In the genomic region with DNA sequence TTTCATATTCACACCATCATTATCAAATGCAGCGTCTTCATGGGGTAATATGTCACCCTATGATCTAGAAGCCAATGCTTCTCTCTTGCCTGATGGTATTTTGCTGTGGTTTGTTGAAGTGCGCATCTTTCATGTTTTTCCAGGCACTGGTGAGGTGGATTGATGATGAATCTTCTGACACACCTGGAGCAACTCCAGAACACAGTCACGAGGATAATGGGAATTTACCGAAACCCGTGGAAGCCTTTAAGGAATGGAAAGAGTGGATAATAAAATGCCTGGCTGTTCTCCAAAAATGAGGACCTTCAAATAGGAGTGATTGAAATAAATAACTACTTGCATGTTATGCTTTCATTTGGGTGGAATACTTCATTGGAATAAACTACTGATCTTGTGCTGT, we compare ENCODE assay signal across 8 cellular contexts. TPM values are rescaled to one million over a fixed set of nuclear protein-coding genes. Genes with fewer than 3 reads are reported as not detected.
DNase-seq lines count a peak whose midpoint lies in the region; ATAC-seq and TF ChIP-seq lines count a peak whose summit lies in the region.
"Not testable (repeated sequence)": the region's sequence is repeated elsewhere in the genome, so short reads cannot be mapped to it uniquely, and the experiment has no call there.

No MANE protein-coding gene starts in this region.

- not testable (repeated sequence) for H3K36me3 ChIP-seq in CD4-positive, CD25-positive, alpha-beta regulatory T cell (ENCODE audit: control insufficient read depth, insufficient read depth, low read length); effector memory CD4-positive, alpha-beta T cell (ENCODE audit: control insufficient read depth, insufficient read depth, low read length)
- H3K36me3 ChIP-seq in KOPT-K1 (ENCODE audit: insufficient read depth, low read length), result peaks cover 29% of the 10 kb centered on the region

- H3K4me3 ChIP-seq in CD4-positive, CD25-positive, alpha-beta regulatory T cell (ENCODE audit: low read depth, low read length), result peak overlapping the region; percentile 61
- H3K4me3 ChIP-seq in effector memory CD4-positive, alpha-beta T cell (ENCODE audit: insufficient read depth, low read depth, low read length, poor library complexity, severe bottlenecking), result not testable (repeated sequence)

- H3K27me3 Mint-ChIP-seq in CD4-positive, CD25-positive, alpha-beta regulatory T cell; T-helper 1 cell treated with Interleukin-12 subunit alpha and Interleukin-12 subunit beta and Interleukin-4 antibody, amounts not matched to agents 30 μg/mL and 1 μg/mL, for 36 hours (ENCODE audit: low read depth); activated CD8-positive, alpha-beta T cell treated with anti-CD3 and anti-CD28 coated beads for 36 hours; activated naive CD4-positive, alpha-beta T cell treated with anti-CD3 and anti-CD28 coated beads, Interleukin-2, amount 10 ng/mL, durations not matched to agents 7 days and 5 days; naive thymus-derived CD8-positive, alpha-beta T cell; stimulated activated naive CD8-positive, alpha-beta T cell treated with anti-CD3 and anti-CD28 coated beads, Interleukin-15, amount 100 ng/mL, for 72 hours: not testable (repeated sequence)

- intact Hi-C loops in activated CD8-positive, alpha-beta T cell treated with anti-CD3 and anti-CD28 coated beads for 36 hours (cut with micrococcal nuclease), result not testable (repeated sequence)

- peak overlapping the region; percentile 22 to 69 (median 51) for H3K4me3 Mint-ChIP-seq in CD4-positive, CD25-positive, alpha-beta regulatory T cell
- H3K4me3 Mint-ChIP-seq in T-helper 1 cell treated with Interleukin-12 subunit alpha and Interleukin-12 subunit beta and Interleukin-4 antibody, amounts not matched to agents 30 μg/mL and 1 μg/mL, for 36 hours; activated CD8-positive, alpha-beta T cell treated with anti-CD3 and anti-CD28 coated beads for 36 hours; activated naive CD4-positive, alpha-beta T cell treated with anti-CD3 and anti-CD28 coated beads, Interleukin-2, amount 10 ng/mL, durations not matched to agents 7 days and 5 days: not testable (repeated sequence)
- peak overlapping the region in 7 of 10 donors; percentile 4 to 45 (median 21) for H3K4me3 Mint-ChIP-seq in naive thymus-derived CD8-positive, alpha-beta T cell
- H3K4me3 Mint-ChIP-seq in stimulated activated naive CD8-positive, alpha-beta T cell treated with anti-CD3 and anti-CD28 coated beads, Interleukin-15, amount 100 ng/mL, for 72 hours, result peak overlapping the region; percentile 32

- peaks cover 80% of the 10 kb centered on the region for H3K4me1 ChIP-seq in CD4-positive, CD25-positive, alpha-beta regulatory T cell (ENCODE audit: control insufficient read depth, insufficient read depth, low read length, poor library complexity, severe bottlenecking)
- H3K4me1 ChIP-seq in effector memory CD4-positive, alpha-beta T cell (ENCODE audit: control insufficient read depth, insufficient read depth, low read length, poor library complexity, severe bottlenecking), result peaks cover 68% of the 10 kb centered on the region

- peak overlapping the region; percentile 87 to 93 (median 91) for H3K27ac Mint-ChIP-seq in CD4-positive, CD25-positive, alpha-beta regulatory T cell
- peak overlapping the region; percentile 75 for H3K27ac Mint-ChIP-seq in T-helper 1 cell treated with Interleukin-12 subunit alpha and Interleukin-12 subunit beta and Interleukin-4 antibody, amounts not matched to agents 30 μg/mL and 1 μg/mL, for 36 hours
- peak overlapping the region; percentile 95 for H3K27ac Mint-ChIP-seq in activated CD8-positive, alpha-beta T cell treated with anti-CD3 and anti-CD28 coated beads for 36 hours
- H3K27ac Mint-ChIP-seq in activated naive CD4-positive, alpha-beta T cell treated with anti-CD3 and anti-CD28 coated beads, Interleukin-2, amount 10 ng/mL, durations not matched to agents 7 days and 5 days, result peak overlapping the region; percentile 82
- H3K27ac Mint-ChIP-seq in naive thymus-derived CD8-positive, alpha-beta T cell, result peak overlapping the region; percentile 27 to 96 (median 88)
- peak overlapping the region; percentile 34 to 99 for H3K27ac Mint-ChIP-seq in stimulated activated naive CD8-positive, alpha-beta T cell treated with anti-CD3 and anti-CD28 coated beads, Interleukin-15, amount 100 ng/mL, for 72 hours

- not testable (repeated sequence) for ATAC-seq in CD4-positive, CD25-positive, alpha-beta regulatory T cell (ENCODE audit: low read depth in 2 of 2); activated CD8-positive, alpha-beta T cell treated with anti-CD3 and anti-CD28 coated beads for 36 hours; naive thymus-derived CD8-positive, alpha-beta T cell; stimulated activated naive CD8-positive, alpha-beta T cell treated with anti-CD3 and anti-CD28 coated beads, Interleukin-15, amount 100 ng/mL, for 72 hours

- DNase-seq in CD4-positive, CD25-positive, alpha-beta regulatory T cell; activated CD8-positive, alpha-beta T cell treated with anti-CD3 and anti-CD28 coated beads for 36 hours; activated naive CD4-positive, alpha-beta T cell treated with anti-CD3 and anti-CD28 coated beads, Interleukin-2, amount 10 ng/mL, durations not matched to agents 7 days and 5 days; effector memory CD4-positive, alpha-beta T cell; stimulated activated naive CD8-positive, alpha-beta T cell treated with anti-CD3 and anti-CD28 coated beads, Interleukin-15, amount 100 ng/mL, for 72 hours: not testable (repeated sequence)
- peak in 1 of 10 donors; percentile 29 for DNase-seq in naive thymus-derived CD8-positive, alpha-beta T cell

- TF ChIP-seq CTCF in activated CD8-positive, alpha-beta T cell treated with anti-CD3 and anti-CD28 coated beads for 36 hours (IDR thresholded peaks at IDR 0.05), result not testable (repeated sequence)

- H3K4me1 Mint-ChIP-seq in CD4-positive, CD25-positive, alpha-beta regulatory T cell, result peaks cover 32 to 86% (median 68%) of the 10 kb centered on the region in 4 donors
- H3K4me1 Mint-ChIP-seq in T-helper 1 cell treated with Interleukin-12 subunit alpha and Interleukin-12 subunit beta and Interleukin-4 antibody, amounts not matched to agents 30 μg/mL and 1 μg/mL, for 36 hours (ENCODE audit: low read depth), result peaks cover 75% of the 10 kb centered on the region
- H3K4me1 Mint-ChIP-seq in activated CD8-positive, alpha-beta T cell treated with anti-CD3 and anti-CD28 coated beads for 36 hours (ENCODE audit: low read depth), result peaks cover 89% of the 10 kb centered on the region
- peaks cover 91% of the 10 kb centered on the region for H3K4me1 Mint-ChIP-seq in activated naive CD4-positive, alpha-beta T cell treated with anti-CD3 and anti-CD28 coated beads, Interleukin-2, amount 10 ng/mL, durations not matched to agents 7 days and 5 days
- H3K4me1 Mint-ChIP-seq in naive thymus-derived CD8-positive, alpha-beta T cell, result peaks cover 31 to 95% (median 74%) of the 10 kb centered on the region in 4 donors
- H3K4me1 Mint-ChIP-seq in stimulated activated naive CD8-positive, alpha-beta T cell treated with anti-CD3 and anti-CD28 coated beads, Interleukin-15, amount 100 ng/mL, for 72 hours, result peaks cover 85% of the 10 kb centered on the region

- H3K9me3 ChIP-seq in CD4-positive, CD25-positive, alpha-beta regulatory T cell (ENCODE audit: control insufficient read depth in 2 of 2, low read length in 2 of 2); KOPT-K1 (ENCODE audit: insufficient read depth, low read length, poor library complexity, severe bottlenecking); effector memory CD4-positive, alpha-beta T cell (ENCODE audit: control insufficient read depth, low read length): not testable (repeated sequence)

- POLR2A ChIA-PET in activated CD8-positive, alpha-beta T cell treated with anti-CD3 and anti-CD28 coated beads for 36 hours (lab: Charles Lee), result interaction anchor here (1.0 to 3.3 kb wide), 2 partner anchors 8 to 32 kb away, joined by 3 to 31 read pairs; partner anchors contain the start of gene AMZ2
- POLR2A ChIA-PET in naive thymus-derived CD8-positive, alpha-beta T cell (lab: Charles Lee), result interaction anchor here (3.2 kb wide), 2 partner anchors 8 to 35 kb away, joined by 26 to 42 read pairs; partner anchors contain the start of genes AMZ2, ARSG and SLC16A6

- CTCF ChIA-PET in activated CD8-positive, alpha-beta T cell treated with anti-CD3 and anti-CD28 coated beads for 36 hours (lab: Charles Lee), result interaction anchor here (1.1 to 1.3 kb wide), 2 partner anchors 8 to 180 kb away, joined by 6 to 8 read pairs; partner anchors contain the start of gene AMZ2
- CTCF ChIA-PET in activated naive CD4-positive, alpha-beta T cell treated with anti-CD3 and anti-CD28 coated beads, Interleukin-2, amount 10 ng/mL, durations not matched to agents 7 days and 5 days (lab: Charles Lee), result not testable (repeated sequence)

- peak overlapping the region; percentile 96 for H3K27ac ChIP-seq in CD4-positive, CD25-positive, alpha-beta regulatory T cell (ENCODE audit: insufficient read depth, low read length, poor library complexity, severe bottlenecking)
- H3K27ac ChIP-seq in KOPT-K1 (ENCODE audit: low read depth, low read length, poor library complexity, severe bottlenecking), result peak overlapping the region; percentile 74
- peak overlapping the region; percentile 91 for H3K27ac ChIP-seq in effector memory CD4-positive, alpha-beta T cell (ENCODE audit: insufficient read depth, low read length, poor library complexity, severe bottlenecking)

- H3K27me3 ChIP-seq in CD4-positive, CD25-positive, alpha-beta regulatory T cell (ENCODE audit: control insufficient read depth, insufficient read depth, low read length); effector memory CD4-positive, alpha-beta T cell (replicated peaks; ENCODE audit: control insufficient read depth, insufficient read depth, low read length, poor library complexity, severe bottlenecking): not testable (repeated sequence)

- peaks cover 34% of the 10 kb centered on the region for H3K36me3 Mint-ChIP-seq in CD4-positive, CD25-positive, alpha-beta regulatory T cell
- H3K36me3 Mint-ChIP-seq in T-helper 1 cell treated with Interleukin-12 subunit alpha and Interleukin-12 subunit beta and Interleukin-4 antibody, amounts not matched to agents 30 μg/mL and 1 μg/mL, for 36 hours (ENCODE audit: low read depth), result peaks cover 52% of the 10 kb centered on the region
- peaks cover 63% of the 10 kb centered on the region for H3K36me3 Mint-ChIP-seq in activated CD8-positive, alpha-beta T cell treated with anti-CD3 and anti-CD28 coated beads for 36 hours (ENCODE audit: low read depth)
- peaks cover 57% of the 10 kb centered on the region for H3K36me3 Mint-ChIP-seq in activated naive CD4-positive, alpha-beta T cell treated with anti-CD3 and anti-CD28 coated beads, Interleukin-2, amount 10 ng/mL, durations not matched to agents 7 days and 5 days
- H3K36me3 Mint-ChIP-seq in naive thymus-derived CD8-positive, alpha-beta T cell, result peaks cover 0 to 40% (median 12%) of the 10 kb centered on the region in 3 donors

- not testable (repeated sequence) for H3K9me3 Mint-ChIP-seq in CD4-positive, CD25-positive, alpha-beta regulatory T cell; T-helper 1 cell treated with Interleukin-12 subunit alpha and Interleukin-12 subunit beta and Interleukin-4 antibody, amounts not matched to agents 30 μg/mL and 1 μg/mL, for 36 hours; activated CD8-positive, alpha-beta T cell treated with anti-CD3 and anti-CD28 coated beads for 36 hours; activated naive CD4-positive, alpha-beta T cell treated with anti-CD3 and anti-CD28 coated beads, Interleukin-2, amount 10 ng/mL, durations not matched to agents 7 days and 5 days; naive thymus-derived CD8-positive, alpha-beta T cell; stimulated activated naive CD8-positive, alpha-beta T cell treated with anti-CD3 and anti-CD28 coated beads, Interleukin-15, amount 100 ng/mL, for 72 hours

RNA-seq across cellular contexts. Expression of gene AMZ2, which starts 8.8 kb away (rescaled TPM):
- 58.6 TPM for total RNA-seq in CD4-positive, CD25-positive, alpha-beta regulatory T cell
- polyA plus RNA-seq in CD4-positive, CD25-positive, alpha-beta regulatory T cell, result 100 to 1,000 TPM; 102 to 116 (median 114) TPM
- 100 to 1,000 TPM; 132 to 141 TPM for total RNA-seq in activated CD8-positive, alpha-beta T cell treated with anti-CD3 and anti-CD28 coated beads for 36 hours
- 10 to 100 TPM; 72.4 to 72.7 TPM for total RNA-seq in naive thymus-derived CD8-positive, alpha-beta T cell
- polyA plus RNA-seq in naive thymus-derived CD8-positive, alpha-beta T cell, result 100 to 1,000 TPM in 1 of 3 donors, 10 to 100 TPM in 2; 89.0 to 125 (median 94.6) TPM

RNA-seq across cellular contexts. Expression of gene SLC16A6, which starts 34.3 kb away (rescaled TPM):
- total RNA-seq in CD4-positive, CD25-positive, alpha-beta regulatory T cell, result 11.5 TPM
- 1 to 10 TPM; 1.9 to 5.1 (median 3.0) TPM for polyA plus RNA-seq in CD4-positive, CD25-positive, alpha-beta regulatory T cell
- 1 to 10 TPM; 2.3 to 2.8 TPM for total RNA-seq in activated CD8-positive, alpha-beta T cell treated with anti-CD3 and anti-CD28 coated beads for 36 hours
- 1 to 10 TPM; 6.4 to 6.9 TPM for total RNA-seq in naive thymus-derived CD8-positive, alpha-beta T cell
- polyA plus RNA-seq in naive thymus-derived CD8-positive, alpha-beta T cell, result 1 to 10 TPM in 2 of 3 donors, under 1 TPM in 1; 0.61 to 2.6 (median 1.5) TPM

RNA-seq across cellular contexts. Expression of gene ARSG, which starts 34.6 kb away (rescaled TPM):
- 21.8 TPM for total RNA-seq in CD4-positive, CD25-positive, alpha-beta regulatory T cell
- polyA plus RNA-seq in CD4-positive, CD25-positive, alpha-beta regulatory T cell, result 10 to 100 TPM; 10.3 to 13.7 (median 12.5) TPM
- total RNA-seq in activated CD8-positive, alpha-beta T cell treated with anti-CD3 and anti-CD28 coated beads for 36 hours, result 1 to 10 TPM; 7.2 to 8.4 TPM
- 10 to 100 TPM; 12.1 to 15.1 TPM for total RNA-seq in naive thymus-derived CD8-positive, alpha-beta T cell
- 10 to 100 TPM; 10.4 to 13.7 (median 12.9) TPM for polyA plus RNA-seq in naive thymus-derived CD8-positive, alpha-beta T cell
